ENCODE assay signal across 8 cellular contexts in the genomic region with DNA sequence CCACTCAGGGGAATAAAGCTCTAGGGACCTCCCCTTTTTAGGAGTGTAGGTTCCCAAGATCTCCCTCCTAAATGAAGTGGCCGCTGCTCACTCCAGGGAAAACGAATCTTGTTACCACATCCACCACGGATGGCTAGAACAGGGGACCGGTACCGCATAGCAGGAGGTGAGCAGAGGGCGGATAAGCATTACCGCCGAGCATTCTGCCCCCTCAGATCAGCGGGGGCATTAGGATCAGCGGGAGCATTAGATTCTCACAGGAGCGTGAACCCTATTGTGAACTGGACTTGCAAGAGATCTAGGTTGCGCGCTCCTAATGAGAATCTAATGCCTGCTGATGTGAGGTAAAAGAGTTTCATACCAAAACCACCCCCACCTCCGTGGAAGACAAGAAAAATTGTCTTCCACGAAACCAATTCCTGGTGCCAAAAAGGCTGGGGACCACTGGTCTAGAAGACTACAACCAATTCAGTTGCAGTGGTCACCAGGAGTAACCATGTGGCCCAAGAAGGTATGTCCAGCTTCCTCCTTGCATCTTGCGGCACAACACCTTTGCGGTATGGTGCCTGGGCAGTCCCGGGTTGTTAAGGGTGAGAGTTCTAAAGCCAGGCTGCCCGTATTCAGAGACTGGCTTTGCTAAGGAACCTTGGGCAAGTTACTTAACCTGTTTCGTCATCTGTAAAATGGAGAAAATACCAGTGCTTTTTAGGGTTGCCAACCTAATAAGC. TPM values are rescaled to one million over a fixed set of nuclear protein-coding genes. Genes with fewer than 3 reads are reported as not detected.
DNase-seq lines count a peak whose midpoint lies in the region; ATAC-seq and TF ChIP-seq lines count a peak whose summit lies in the region.

No MANE protein-coding gene starts in this region.

- H3K27ac ChIP-seq in C4-2B = peak overlapping the region; percentile 87
- no peak overlapping the region for H3K27ac ChIP-seq in IMR-90 (ENCODE audit: insufficient read depth, low read length)
- H3K27ac ChIP-seq in mammary epithelial cell (ENCODE audit: insufficient read depth, low read depth, low read length) = peak overlapping the region; percentile 77

- H3K14ac ChIP-seq in IMR-90 (replicated peaks; ENCODE audit: low read depth, low read length) = no peak overlapping the region

- peak overlapping the region; percentile 69; the same call in 1 of the 2 replicates for H3K4me2 ChIP-seq in IMR-90 (ENCODE audit: low read depth, low read length)
- H3K4me2 ChIP-seq in mammary epithelial cell (ENCODE audit: insufficient read depth, low read depth, low read length) = peak overlapping the region; percentile 83

- H4K5ac ChIP-seq in IMR-90 (ENCODE audit: low read depth, low read length) = peak overlapping the region; percentile 9

- H3K9ac ChIP-seq in IMR-90 (ENCODE audit: low read depth, low read length) (no peak overlapping the region), mammary epithelial cell (ENCODE audit: insufficient read depth, low read length) (peak overlapping the region; percentile 43)

- peaks cover 31% of the 10 kb centered on the region for H3K79me2 ChIP-seq in mammary epithelial cell (ENCODE audit: insufficient read depth, low read length)

- no peak overlapping the region for H4K91ac ChIP-seq in IMR-90 (ENCODE audit: insufficient read depth, low read depth, low read length)

- CTCF ChIA-PET in IMR-90 (lab: Yijun Ruan, JAX) (interaction anchor here (1.6 kb wide), 1 partner anchor 167 kb away, joined by 4 read pairs; no protein-coding TSS in a partner anchor), mammary epithelial cell (lab: Charles Lee; ENCODE audit: low non-redundant PET) (interaction anchor here (0.6 kb wide), 1 partner anchor 242 kb away, joined by 3 read pairs; no protein-coding TSS in a partner anchor)

- TF ChIP-seq POLR2A in IMR-90 (IDR thresholded peaks at IDR 0.05; ENCODE audit: low read depth, low read length) = no peak

- ATAC-seq in IMR-90 (ENCODE audit: low read depth) (no peak), HG03108 (IDR thresholded peaks at IDR 0.05; ENCODE audit: unreplicated experiment) (no peak)

- peaks cover 9% of the 10 kb centered on the region for H3K9me1 ChIP-seq in IMR-90 (ENCODE audit: insufficient read depth, low read length)

- H3K4me1 Mint-ChIP-seq in neural crest cell = peaks cover 25% of the 10 kb centered on the region

- TF ChIP-seq CTCF in C4-2B (conservative IDR thresholded peaks at IDR 0.05) = no peak
- no peak for TF ChIP-seq CTCF in IMR-90 (conservative IDR thresholded peaks at IDR 0.05; ENCODE audit: low read depth, low read length)
- no peak for TF ChIP-seq CTCF in mammary epithelial cell (conservative IDR thresholded peaks at IDR 0.05 in 1 of 2, IDR thresholded peaks at IDR 0.05 in 1 of 2; ENCODE audit: extremely low read depth in 1 of 2, insufficient read depth in 1 of 2, low read depth in 1 of 2, low read length in 2 of 2)
- TF ChIP-seq CTCF in neural crest cell (conservative IDR thresholded peaks at IDR 0.05) = no peak

- peak overlapping the region; percentile 90; the same call in 1 of the 2 replicates for H3K23ac ChIP-seq in IMR-90 (ENCODE audit: low read depth, low read length)

- H3K27me3 ChIP-seq in IMR-90 (ENCODE audit: control insufficient read depth, insufficient read depth, low read length) (no peaks in the 10 kb centered on the region), mammary epithelial cell (ENCODE audit: insufficient read depth, low read length) (no peaks in the 10 kb centered on the region)

- peak overlapping the region; percentile 95 for H3K4me3 Mint-ChIP-seq in neural crest cell

- no peak overlapping the region for H2BK5ac ChIP-seq in IMR-90 (ENCODE audit: low read depth, low read length, poor library complexity, severe bottlenecking)

- no peaks in the 10 kb centered on the region for H3K9me3 Mint-ChIP-seq in neural crest cell

- H4K8ac ChIP-seq in IMR-90 (ENCODE audit: low read depth in 2 of 2, low read length in 2 of 2) = peak overlapping the region; percentile 73 to 84; a peak in 3 of 4 replicates

- H3K36me3 ChIP-seq in IMR-90 (ENCODE audit: control insufficient read depth, insufficient read depth, low read length) = peaks cover 2% of the 10 kb centered on the region; the same call in 1 of the 2 replicates
- H3K36me3 ChIP-seq in mammary epithelial cell (ENCODE audit: insufficient read depth, low read length) = peaks cover 5% of the 10 kb centered on the region

- peak overlapping the region; percentile 78; the same call in 1 of the 2 replicates for H2AK5ac ChIP-seq in IMR-90 (ENCODE audit: low read depth, low read length)

- no peaks in the 10 kb centered on the region for H3K9me3 ChIP-seq in IMR-90 (ENCODE audit: control insufficient read depth, insufficient read depth, low read length)
- H3K9me3 ChIP-seq in mammary epithelial cell (replicated peaks; ENCODE audit: insufficient read depth, low read length) = no peaks in the 10 kb centered on the region

- H3K4me3 ChIP-seq in IMR-90 (ENCODE audit: insufficient read depth, low read depth, low read length) = no peak overlapping the region
- peak overlapping the region in 2 of 3 experiments; percentile 59 to 83 for H3K4me3 ChIP-seq in mammary epithelial cell (replicated peaks in 1 of 3; ENCODE audit: insufficient read depth in 1 of 3, low read depth in 2 of 3, low read length in 3 of 3)

- BruUV-seq in IMR-90 (replicated peaks; lab: Mats Ljungman, UMichigan) (no TSS peak), mammary epithelial cell (replicated peaks; lab: Mats Ljungman, UMichigan) (no TSS peak)

- no peak overlapping the region for H3K18ac ChIP-seq in IMR-90 (ENCODE audit: low read depth, low read length)

- no peak overlapping the region for H3K27ac Mint-ChIP-seq in neural crest cell (ENCODE audit: unreplicated experiment)

- H2BK120ac ChIP-seq in IMR-90 (ENCODE audit: low read depth, low read length) = no peak overlapping the region

- H3K79me1 ChIP-seq in IMR-90 (ENCODE audit: low read depth in 1 of 2, low read length in 2 of 2) = peaks cover 21 to 26% of the 10 kb centered on the region in 2 experiments

- DNase-seq in IMR-90 (no peak), mammary epithelial cell (no peak), neural crest cell (ENCODE audit: low read depth, low spot score) (no peak), HPDE6-E6E7 (ENCODE audit: extremely low spot score) (no peak), inferior parietal cortex (ENCODE audit: extremely low spot score) (no peak), SW480 (ENCODE audit: low spot score) (no peak)

- H3K4ac ChIP-seq in IMR-90 (ENCODE audit: low read depth, low read length) = peak overlapping the region; percentile 79

- H2BK15ac ChIP-seq in IMR-90 (ENCODE audit: low read depth, low read length) = no peak overlapping the region

- in situ Hi-C loops in IMR-90 (cut with MboI; ENCODE audit: low sequenced_read_pairs) (no loop called here), mammary epithelial cell (cut with MboI; ENCODE audit: low sequenced_read_pairs in 2 of 2) (loop anchor here in 1 of 2 donors (10.0 kb wide), 1 partner anchor 165 kb away; no protein-coding TSS in a partner anchor)

- no peaks in the 10 kb centered on the region for H3K36me3 Mint-ChIP-seq in neural crest cell (ENCODE audit: low read depth)

- no peaks in the 10 kb centered on the region for H3K27me3 Mint-ChIP-seq in neural crest cell (ENCODE audit: low read depth)

- no peak overlapping the region for H2BK20ac ChIP-seq in IMR-90 (ENCODE audit: low read depth, low read length)

- 95% methylated on average over 4 of the region's 20 CpGs; no CpG with 5 or more reads in 1 of the 2 experiments for WGBS in IMR-90 (ENCODE audit: extremely low coverage in 2 of 2, insufficient read length in 1 of 2), 2 experiments
- 90% methylated on average over 18 of the region's 20 CpGs for WGBS in mammary epithelial cell (ENCODE audit: low coverage, missing lambda C conversion rate)

- peaks cover 6% of the 10 kb centered on the region for H3K4me1 ChIP-seq in IMR-90 (ENCODE audit: control insufficient read depth, insufficient read depth, low read length)
- H3K4me1 ChIP-seq in mammary epithelial cell (ENCODE audit: insufficient read depth, low read length) = peaks cover 14% of the 10 kb centered on the region

- dilution Hi-C loops in IMR-90 (cut with HindIII; ENCODE audit: low sequenced_read_pairs, unreplicated experiment) = no loop called here
- dilution Hi-C loops in mammary epithelial cell (cut with HindIII; ENCODE audit: low sequenced_read_pairs) = no loop called here

- no peak for TF ChIP-seq RAD21 in IMR-90 (IDR thresholded peaks at IDR 0.05; ENCODE audit: low read length)

- POLR2A ChIA-PET in IMR-90 (lab: Charles Lee; ENCODE audit: unreplicated experiment) = interaction anchor here (0.6 kb wide), 1 partner anchor 65 kb away, joined by 3 read pairs; no protein-coding TSS in a partner anchor

- no peak overlapping the region for H3K56ac ChIP-seq in IMR-90 (ENCODE audit: extremely low read depth, insufficient read depth, low read length)

- intact Hi-C loops in IMR-90 (cut with micrococcal nuclease) = no loop called here
- intact Hi-C loops in mammary epithelial cell (cut with micrococcal nuclease) = no loop called here

- H2AK9ac ChIP-seq in IMR-90 (replicated peaks; ENCODE audit: low read depth, low read length, poor library complexity) = peak overlapping the region; percentile 86

- H2AFZ ChIP-seq in IMR-90 (replicated peaks; ENCODE audit: low read length, poor library complexity) (peak overlapping the region; percentile 87), mammary epithelial cell (ENCODE audit: low read depth, low read length) (peak overlapping the region; percentile 96)

- 0 out of 2 replicates have a peak, but pooled peaks cover 3% of the 10 kb centered on the region for H4K20me1 ChIP-seq in IMR-90 (ENCODE audit: insufficient read depth, low read length)
- H4K20me1 ChIP-seq in mammary epithelial cell (ENCODE audit: insufficient read depth, low read length) = no peaks in the 10 kb centered on the region

RNA-seq across cellular contexts. Expression of gene SS18L2, which starts 1.1 kb away (rescaled TPM):
- total RNA-seq in IMR-90 (2012; rRNA removed) = 19.4 and 23.6 TPM in 2 replicates
- 14.9 and 18.7 TPM in 2 replicates for polyA plus RNA-seq in IMR-90 (2012; rRNA removed)
- 6.4 and 6.7 TPM in 2 replicates for polyA plus RNA-seq in IMR-90 (2012; cell fraction: cytosol; rRNA removed)
- 1.5 and 10.1 TPM in 2 replicates for polyA plus RNA-seq in IMR-90 (2012; cell fraction: nucleus; rRNA removed; ENCODE audit: low replicate concordance)
- 10 to 100 TPM; 13.3 to 19.3 TPM for total RNA-seq in mammary epithelial cell
- polyA plus RNA-seq in mammary epithelial cell = 25.5 TPM
- polyA minus RNA-seq in mammary epithelial cell = 54.5 TPM
- total RNA-seq in neural crest cell = 50.4 and 50.5 TPM in 2 replicates

RNA-seq across cellular contexts. Expression of gene SEC22C, which starts 7.8 kb away (rescaled TPM):
- total RNA-seq in IMR-90 (2012; rRNA removed) (43.9 and 46.9 TPM in 2 replicates), mammary epithelial cell (10 to 100 TPM; 53.2 to 68.7 TPM), neural crest cell (46.6 and 47.8 TPM in 2 replicates)
- polyA plus RNA-seq in IMR-90 (2012; rRNA removed) (19.9 and 24.0 TPM in 2 replicates), mammary epithelial cell (34.2 TPM)
- polyA plus RNA-seq in IMR-90 (2012; cell fraction: cytosol; rRNA removed) = 11.0 and 11.6 TPM in 2 replicates
- polyA plus RNA-seq in IMR-90 (2012; cell fraction: nucleus; rRNA removed; ENCODE audit: low replicate concordance) = 8.1 and 22.9 TPM in 2 replicates
- polyA minus RNA-seq in mammary epithelial cell = 46.7 TPM

RNA-seq across cellular contexts. Expression of gene NKTR, which starts 10.9 kb away (rescaled TPM):
- total RNA-seq in IMR-90 (2012; rRNA removed) (24.0 and 51.4 TPM in 2 replicates), mammary epithelial cell (10 to 100 TPM; 57.2 to 59.3 TPM), neural crest cell (95.0 and 95.2 TPM in 2 replicates)
- polyA plus RNA-seq in IMR-90 (2012; rRNA removed) (20.0 and 30.7 TPM in 2 replicates), mammary epithelial cell (10.4 TPM)
- 1.4 and 2.1 TPM in 2 replicates for polyA plus RNA-seq in IMR-90 (2012; cell fraction: cytosol; rRNA removed)
- polyA plus RNA-seq in IMR-90 (2012; cell fraction: nucleus; rRNA removed; ENCODE audit: low replicate concordance) = 15.7 and 154 TPM in 2 replicates
- polyA minus RNA-seq in mammary epithelial cell = 18.8 TPM
